In genomic region chr12:115407723-115408122, GRCh38 we compare ENCODE assay signal across 24 cellular contexts.
"Had no signal": no experiment of that assay in that cellular context is flagged by ENCODE, and none has a peak within 500 bp of the region (broad histone marks: within the 10 kb centered on the region; RNA-seq: fewer than 3 reads in every experiment).

No MANE protein-coding gene starts in this region.

- FAIRE-seq: astrocyte, frontal cortex, TTC549 had no signal

- H3K36me3 ChIP-seq: brain microvascular endothelial cell, esophagus squamous epithelium, left ventricle myocardium inferior, spleen, tibial nerve had no signal

- H3K27me3 ChIP-seq: brain microvascular endothelial cell, esophagus squamous epithelium, tibial nerve had no signal

- H3K4me1 ChIP-seq: spleen had no signal

- H3K4me3 ChIP-seq: esophagus squamous epithelium, left ventricle myocardium inferior, lung, mucosa of descending colon, spleen, tibial nerve had no signal

- DNase-seq: activated CD4-positive, alpha-beta T cell treated with anti-CD3 and anti-CD28 coated beads for 4 hours; activated CD4-positive, alpha-beta T cell treated with anti-CD3 and anti-CD28 coated beads, Interleukin-2, amount 50 U/mL, for 4 hours; activated CD8-positive, alpha-beta memory T cell treated with anti-CD3 and anti-CD28 coated beads for 24 hours; activated effector memory CD4-positive, alpha-beta T cell treated with anti-CD3 and anti-CD28 coated beads, Interleukin-2, amount 50 U/mL, for 16 hours; activated naive CD4-positive, alpha-beta T cell treated with anti-CD3 and anti-CD28 coated beads for 36 hours; activated naive CD8-positive, alpha-beta T cell treated with anti-CD3 and anti-CD28 coated beads, Interleukin-2, amount 10 ng/mL, durations not matched to agents 7 days and 5 days; activated T-cell treated with anti-CD3 and anti-CD28 coated beads, Interleukin-2, amount 50 U/mL, for 1 hour; brain microvascular endothelial cell; esophagus squamous epithelium; left ventricle myocardium inferior; mucosa of descending colon; posterior cingulate gyrus; right cardiac atrium; spleen; stimulated activated naive CD4-positive, alpha-beta T cell; T-helper 9 cell had no signal

- H3K9me3 ChIP-seq: esophagus squamous epithelium, left ventricle myocardium inferior, mucosa of descending colon, spleen, tibial nerve had no signal

- H3K27ac ChIP-seq: brain microvascular endothelial cell, epithelial cell of prostate, esophagus squamous epithelium, left ventricle myocardium inferior, spleen, tibial nerve, VCaP had no signal

- ATAC-seq: mucosa of descending colon; natural killer cell treated with Interleukin-12 subunit alpha and Interleukin-12 subunit beta and Interleukin-15 and Interleukin-18, amount 100 ng/mL, for 72 hours; right cardiac atrium had no signal
